Comparison of ENCODE assay signal across 1 cellular context in the genomic region with DNA sequence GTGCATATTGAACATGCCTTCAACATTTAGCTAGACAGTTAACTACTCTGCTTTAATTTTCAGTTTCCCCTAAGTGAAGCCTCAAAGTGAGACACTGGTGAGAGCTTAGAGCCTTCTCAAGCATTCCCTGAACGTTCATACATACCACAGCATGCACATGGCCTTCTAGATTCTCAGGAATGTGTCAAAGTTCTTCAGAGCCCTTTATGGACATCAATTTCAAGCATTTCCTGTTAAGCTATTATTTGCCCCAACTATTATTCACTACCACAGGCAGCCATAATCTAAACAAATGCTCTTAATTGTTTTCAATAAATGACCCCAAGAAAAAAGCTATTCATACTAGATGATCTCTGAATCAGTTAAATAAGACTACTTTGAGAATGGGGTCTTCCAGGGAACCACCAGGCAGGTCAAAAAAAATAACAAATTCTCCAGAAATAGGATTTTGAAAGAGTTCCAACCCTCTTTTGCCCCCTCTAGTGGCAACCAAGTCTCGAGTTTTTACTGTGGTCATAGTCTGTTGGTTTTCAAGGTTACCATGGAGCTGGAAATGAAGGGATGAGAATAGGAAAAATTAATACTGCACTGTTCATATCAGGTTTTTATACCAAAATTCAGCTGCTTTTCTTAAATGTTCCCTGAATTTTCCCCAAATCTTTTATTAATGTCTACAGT.
TF ChIP-seq lines count a peak whose summit lies in the region.

No MANE protein-coding gene starts in this region.

TF ChIP-seq in HCT116, 20 proteins besides CTCF, POLR2A, EP300 and RAD21 (continued from another document):
- TF ChIP-seq, protein P1, sequence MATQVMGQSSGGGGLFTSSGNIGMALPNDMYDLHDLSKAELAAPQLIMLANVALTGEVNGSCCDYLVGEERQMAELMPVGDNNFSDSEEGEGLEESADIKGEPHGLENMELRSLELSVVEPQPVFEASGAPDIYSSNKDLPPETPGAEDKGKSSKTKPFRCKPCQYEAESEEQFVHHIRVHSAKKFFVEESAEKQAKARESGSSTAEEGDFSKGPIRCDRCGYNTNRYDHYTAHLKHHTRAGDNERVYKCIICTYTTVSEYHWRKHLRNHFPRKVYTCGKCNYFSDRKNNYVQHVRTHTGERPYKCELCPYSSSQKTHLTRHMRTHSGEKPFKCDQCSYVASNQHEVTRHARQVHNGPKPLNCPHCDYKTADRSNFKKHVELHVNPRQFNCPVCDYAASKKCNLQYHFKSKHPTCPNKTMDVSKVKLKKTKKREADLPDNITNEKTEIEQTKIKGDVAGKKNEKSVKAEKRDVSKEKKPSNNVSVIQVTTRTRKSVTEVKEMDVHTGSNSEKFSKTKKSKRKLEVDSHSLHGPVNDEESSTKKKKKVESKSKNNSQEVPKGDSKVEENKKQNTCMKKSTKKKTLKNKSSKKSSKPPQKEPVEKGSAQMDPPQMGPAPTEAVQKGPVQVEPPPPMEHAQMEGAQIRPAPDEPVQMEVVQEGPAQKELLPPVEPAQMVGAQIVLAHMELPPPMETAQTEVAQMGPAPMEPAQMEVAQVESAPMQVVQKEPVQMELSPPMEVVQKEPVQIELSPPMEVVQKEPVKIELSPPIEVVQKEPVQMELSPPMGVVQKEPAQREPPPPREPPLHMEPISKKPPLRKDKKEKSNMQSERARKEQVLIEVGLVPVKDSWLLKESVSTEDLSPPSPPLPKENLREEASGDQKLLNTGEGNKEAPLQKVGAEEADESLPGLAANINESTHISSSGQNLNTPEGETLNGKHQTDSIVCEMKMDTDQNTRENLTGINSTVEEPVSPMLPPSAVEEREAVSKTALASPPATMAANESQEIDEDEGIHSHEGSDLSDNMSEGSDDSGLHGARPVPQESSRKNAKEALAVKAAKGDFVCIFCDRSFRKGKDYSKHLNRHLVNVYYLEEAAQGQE (IDR thresholded peaks at IDR 0.05; ENCODE audit: low read depth), result no peak
- no peak for TF ChIP-seq EZH2 (IDR thresholded peaks at IDR 0.05)
- no peak for TF ChIP-seq ZNF274 (IDR thresholded peaks at IDR 0.05; ENCODE audit: low read depth, low read length)
